ENCODE assay signal across 13 cellular contexts in genomic region chr1:225928186-225929175, GRCh38. TPM values are rescaled to one million over a fixed set of nuclear protein-coding genes. Genes with fewer than 3 reads are reported as not detected.
DNase-seq lines count a peak whose midpoint lies in the region; ATAC-seq and TF ChIP-seq lines count a peak whose summit lies in the region.
"Had no signal": no experiment of that assay in that cellular context is flagged by ENCODE, and none has a peak within 500 bp of the region (broad histone marks: within the 10 kb centered on the region; RNA-seq: fewer than 3 reads in every experiment).

No MANE protein-coding gene starts in this region.

- POLR2A ChIA-PET in activated CD4-positive, alpha-beta T cell treated with anti-CD3 and anti-CD28 coated beads for 36 hours (lab: Charles Lee), result no interaction called here

- peak overlapping the region; percentile 91 for H3K27ac Mint-ChIP-seq in activated CD4-positive, alpha-beta T cell treated with anti-CD3 and anti-CD28 coated beads for 36 hours
- H3K27ac Mint-ChIP-seq in activated naive CD4-positive, alpha-beta T cell treated with anti-CD3 and anti-CD28 coated beads, Interleukin-2, amount 50 U/mL, for 24 hours, result peak overlapping the region; percentile 87
- H3K27ac Mint-ChIP-seq in nephron progenitor cell, result peak overlapping the region; percentile 1

- H3K4me1 Mint-ChIP-seq in activated CD4-positive, alpha-beta T cell treated with anti-CD3 and anti-CD28 coated beads for 36 hours, result peaks cover 26% of the 10 kb centered on the region
- H3K4me1 Mint-ChIP-seq in activated naive CD4-positive, alpha-beta T cell treated with anti-CD3 and anti-CD28 coated beads, Interleukin-2, amount 50 U/mL, for 24 hours, result peaks cover 41% of the 10 kb centered on the region
- peaks cover 17% of the 10 kb centered on the region for H3K4me1 Mint-ChIP-seq in nephron progenitor cell

- DNase-seq in activated CD4-positive, alpha-beta T cell treated with anti-CD3 and anti-CD28 coated beads for 36 hours, result peak; percentile 44
- no peak for DNase-seq in activated CD4-positive, alpha-beta T cell treated with anti-CD3 and anti-CD28 coated beads for 1 hour
- DNase-seq in NB4 (ENCODE audit: low read depth) (peak; percentile 34), nephron progenitor cell (no peak), NCI-H146 (lab: John Stamatoyannopoulos, UW) (no peak), cerebellar cortex (ENCODE audit: low spot score) (no peak)
- DNase-seq: ACHN, H7, hippocampal formation, MG63, right cardiac atrium had no signal

- no peak overlapping the region for H3K4me3 Mint-ChIP-seq in activated CD4-positive, alpha-beta T cell treated with anti-CD3 and anti-CD28 coated beads for 36 hours
- H3K4me3 Mint-ChIP-seq in activated naive CD4-positive, alpha-beta T cell treated with anti-CD3 and anti-CD28 coated beads, Interleukin-2, amount 50 U/mL, for 24 hours, result peak overlapping the region; percentile 15
- H3K4me3 Mint-ChIP-seq in nephron progenitor cell, result no peak overlapping the region

- H3K9me3 Mint-ChIP-seq in activated CD4-positive, alpha-beta T cell treated with anti-CD3 and anti-CD28 coated beads for 36 hours (ENCODE audit: low read depth), result no peaks in the 10 kb centered on the region
- H3K9me3 Mint-ChIP-seq in activated naive CD4-positive, alpha-beta T cell treated with anti-CD3 and anti-CD28 coated beads, Interleukin-2, amount 50 U/mL, for 24 hours, result no peaks in the 10 kb centered on the region
- H3K9me3 Mint-ChIP-seq in nephron progenitor cell, result no peaks in the 10 kb centered on the region

- no peak overlapping the region for H3K4me3 ChIP-seq in NB4 (ENCODE audit: low read depth, low read length)
- H3K4me3 ChIP-seq: MG63 had no signal

- TF ChIP-seq CTCF in NB4 (IDR thresholded peaks at IDR 0.05; ENCODE audit: low read depth, low read length) (no peak), nephron progenitor cell (IDR thresholded peaks at IDR 0.05) (no peak)

- no peak for TF ChIP-seq POLR2A in NB4 (IDR thresholded peaks at IDR 0.05; ENCODE audit: extremely low read depth, insufficient read length)

- peaks cover 5% of the 10 kb centered on the region for H3K36me3 Mint-ChIP-seq in activated CD4-positive, alpha-beta T cell treated with anti-CD3 and anti-CD28 coated beads for 36 hours (ENCODE audit: low read depth)
- no peaks in the 10 kb centered on the region for H3K36me3 Mint-ChIP-seq in activated naive CD4-positive, alpha-beta T cell treated with anti-CD3 and anti-CD28 coated beads, Interleukin-2, amount 50 U/mL, for 24 hours
- H3K36me3 Mint-ChIP-seq in nephron progenitor cell (ENCODE audit: low read depth), result no peaks in the 10 kb centered on the region

- intact Hi-C loops in activated CD4-positive, alpha-beta T cell treated with anti-CD3 and anti-CD28 coated beads for 36 hours (cut with DNase I, micrococcal nuclease), result no loop called here

- no peak for ATAC-seq in activated CD4-positive, alpha-beta T cell treated with anti-CD3 and anti-CD28 coated beads for 36 hours
- no peak for ATAC-seq in activated CD4-positive, CD25-positive, alpha-beta regulatory T cell treated with anti-CD3 and anti-CD28 coated beads, Interleukin-2, amount 50 U/mL, for 24 hours
- ATAC-seq: right cardiac atrium had no signal

- H3K27me3 Mint-ChIP-seq in activated CD4-positive, alpha-beta T cell treated with anti-CD3 and anti-CD28 coated beads for 36 hours, result no peaks in the 10 kb centered on the region
- no peaks in the 10 kb centered on the region for H3K27me3 Mint-ChIP-seq in activated naive CD4-positive, alpha-beta T cell treated with anti-CD3 and anti-CD28 coated beads, Interleukin-2, amount 50 U/mL, for 24 hours
- peaks cover 8% of the 10 kb centered on the region for H3K27me3 Mint-ChIP-seq in nephron progenitor cell (ENCODE audit: low read depth, poor library complexity)

- CTCF ChIA-PET in activated CD4-positive, alpha-beta T cell treated with anti-CD3 and anti-CD28 coated beads for 36 hours (lab: Charles Lee), result interaction anchor here (0.6 to 0.9 kb wide), 4 partner anchors 9 to 47 kb away, joined by 3 to 4 read pairs (median 3); no protein-coding TSS in a partner anchor

RNA-seq across cellular contexts. Expression of gene PYCR2, which starts 4.4 kb away (rescaled TPM):
- 100 to 1,000 TPM; 106 to 126 TPM for total RNA-seq in activated CD4-positive, alpha-beta T cell treated with anti-CD3 and anti-CD28 coated beads for 36 hours

RNA-seq across cellular contexts. Expression of gene LEFTY2, which starts 12.5 kb away (rescaled TPM):
- total RNA-seq in activated CD4-positive, alpha-beta T cell treated with anti-CD3 and anti-CD28 coated beads for 36 hours, result not detected

RNA-seq across cellular contexts. Expression of gene LEFTY1, which starts 39.5 kb away (rescaled TPM):
- total RNA-seq in activated CD4-positive, alpha-beta T cell treated with anti-CD3 and anti-CD28 coated beads for 36 hours, result not detected

RNA-seq across cellular contexts. Expression of gene TMEM63A, which starts 46.3 kb away (rescaled TPM):
- total RNA-seq in activated CD4-positive, alpha-beta T cell treated with anti-CD3 and anti-CD28 coated beads for 36 hours, result 10 to 100 TPM; 47.3 to 48.0 TPM

Comparison
In these comparisons a context has a peak if more than half of its experiments do, and no peak if none do; other contexts are left out.
1. DNase-seq: peak in activated CD4-positive, alpha-beta T cell treated with anti-CD3 and anti-CD28 coated beads for 36 hours (single experiment) and NB4 (single experiment); none in activated CD4-positive, alpha-beta T cell treated with anti-CD3 and anti-CD28 coated beads for 1 hour (single experiment), nephron progenitor cell (single experiment), NCI-H146 (single experiment) and cerebellar cortex (single experiment).
2. H3K27ac Mint-ChIP-seq: peak in every context shown above with its lines; median percentile 91 in activated CD4-positive, alpha-beta T cell treated with anti-CD3 and anti-CD28 coated beads for 36 hours; 87 in activated naive CD4-positive, alpha-beta T cell treated with anti-CD3 and anti-CD28 coated beads, Interleukin-2, amount 50 U/mL, for 24 hours; 1 in nephron progenitor cell.